ENCODE assay signal across 8 cellular contexts in the genomic region with DNA sequence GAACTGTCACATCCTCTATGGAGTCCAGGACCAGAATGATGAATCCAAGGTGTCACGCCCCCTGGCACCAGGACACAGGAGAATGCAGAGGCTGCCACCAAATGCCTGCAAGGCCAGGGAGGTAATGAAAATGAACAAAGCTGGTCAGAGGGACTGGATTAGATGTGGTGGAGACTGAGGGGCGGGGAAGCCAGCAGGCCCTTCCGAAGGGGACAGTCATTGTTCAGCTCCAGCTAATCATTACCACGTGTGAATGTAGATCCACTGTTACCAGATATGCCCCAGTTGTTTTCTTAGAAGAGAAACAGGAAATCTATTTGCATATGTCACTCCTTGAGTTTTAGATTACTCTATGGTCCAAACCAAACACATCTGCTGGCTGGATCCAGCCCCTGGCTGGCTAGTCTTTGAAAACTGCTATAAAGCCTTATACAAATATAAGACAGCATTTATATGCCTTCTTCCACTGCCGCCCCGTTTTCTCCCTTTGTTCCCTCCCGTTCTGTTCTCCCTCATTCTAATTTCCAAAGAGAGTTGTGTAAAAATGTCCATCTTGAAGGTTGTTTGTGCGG. TPM values are rescaled to one million over a fixed set of nuclear protein-coding genes. Genes with fewer than 3 reads are reported as not detected.
DNase-seq lines count a peak whose midpoint lies in the region; ATAC-seq and TF ChIP-seq lines count a peak whose summit lies in the region.

No MANE protein-coding gene starts in this region.

- BruUV-seq in Calu3 (replicated peaks; lab: Mats Ljungman, UMichigan): no TSS peak

- H3K9me3 Mint-ChIP-seq in Calu3 (ENCODE audit: low read depth, unreplicated experiment): peaks cover 3% of the 10 kb centered on the region
- no peaks in the 10 kb centered on the region for H3K9me3 Mint-ChIP-seq in activated CD8-positive, alpha-beta T cell treated with anti-CD3 and anti-CD28 coated beads, Interleukin-2, amount 10 ng/mL, durations not matched to agents 7 days and 5 days (ENCODE audit: insufficient read depth)

- POLR2A ChIA-PET in activated CD8-positive, alpha-beta T cell treated with anti-CD3 and anti-CD28 coated beads, Interleukin-2, amount 10 ng/mL, durations not matched to agents 7 days and 5 days (lab: Charles Lee): no interaction called here

- H3K27ac Mint-ChIP-seq in Calu3 (ENCODE audit: unreplicated experiment): peak overlapping the region; percentile 8
- H3K27ac Mint-ChIP-seq in activated CD8-positive, alpha-beta T cell treated with anti-CD3 and anti-CD28 coated beads, Interleukin-2, amount 10 ng/mL, durations not matched to agents 7 days and 5 days: no peak overlapping the region

- DNase-seq in Calu3 (peak; percentile 40), MG63 (peak; percentile 32), germinal center (ENCODE audit: low spot score) (peak; percentile 69), NCI-H1417 treated with DMSO at 0.1 percent for 48 hours (lab: John Stamatoyannopoulos, UW) (no peak), posterior vena cava (ENCODE audit: low spot score) (no peak), NK-92 (lab: John Stamatoyannopoulos, UW; ENCODE audit: unreplicated experiment) (no peak)
- no peak for DNase-seq in activated CD8-positive, alpha-beta T cell treated with anti-CD3 and anti-CD28 coated beads, Interleukin-2, amount 10 ng/mL, durations not matched to agents 7 days and 5 days

- H3K9me3 ChIP-seq in MG63: no peaks in the 10 kb centered on the region

- no peak overlapping the region for H3K4me3 Mint-ChIP-seq in Calu3 (ENCODE audit: low read depth, unreplicated experiment)
- H3K4me3 Mint-ChIP-seq in activated CD8-positive, alpha-beta T cell treated with anti-CD3 and anti-CD28 coated beads, Interleukin-2, amount 10 ng/mL, durations not matched to agents 7 days and 5 days: no peak overlapping the region

- no peaks in the 10 kb centered on the region for H3K27me3 Mint-ChIP-seq in Calu3 (ENCODE audit: unreplicated experiment)
- H3K27me3 Mint-ChIP-seq in activated CD8-positive, alpha-beta T cell treated with anti-CD3 and anti-CD28 coated beads, Interleukin-2, amount 10 ng/mL, durations not matched to agents 7 days and 5 days (ENCODE audit: low read depth): no peaks in the 10 kb centered on the region

- no peak overlapping the region for H3K4me3 ChIP-seq in MG63

- intact Hi-C loops in Calu3 (cut with micrococcal nuclease; ENCODE audit: unreplicated experiment) (no loop called here), posterior vena cava (cut with DNase I) (loop anchor here in 1 of 2 donors (5.0 kb wide), 2 partner anchors 349 to 571 kb away; no protein-coding TSS in a partner anchor)

- no peaks in the 10 kb centered on the region for H3K27me3 ChIP-seq in MG63

- H3K36me3 Mint-ChIP-seq in Calu3 (ENCODE audit: insufficient read depth, unreplicated experiment): peaks cover 12% of the 10 kb centered on the region
- no peaks in the 10 kb centered on the region for H3K36me3 Mint-ChIP-seq in activated CD8-positive, alpha-beta T cell treated with anti-CD3 and anti-CD28 coated beads, Interleukin-2, amount 10 ng/mL, durations not matched to agents 7 days and 5 days (ENCODE audit: low read depth)

- peak; percentile 82 for ATAC-seq in GM21367 (IDR thresholded peaks at IDR 0.05; ENCODE audit: unreplicated experiment)
- no peak for ATAC-seq in activated CD8-positive, alpha-beta T cell treated with anti-CD3 and anti-CD28 coated beads, Interleukin-2, amount 10 ng/mL, durations not matched to agents 7 days and 5 days

- TF ChIP-seq CTCF in Calu3 (IDR thresholded peaks at IDR 0.05; ENCODE audit: unreplicated experiment): no peak

- H3K36me3 ChIP-seq in MG63: no peaks in the 10 kb centered on the region

- H3K4me1 Mint-ChIP-seq in Calu3 (ENCODE audit: low read depth, unreplicated experiment): peaks cover 70% of the 10 kb centered on the region
- no peaks in the 10 kb centered on the region for H3K4me1 Mint-ChIP-seq in activated CD8-positive, alpha-beta T cell treated with anti-CD3 and anti-CD28 coated beads, Interleukin-2, amount 10 ng/mL, durations not matched to agents 7 days and 5 days (ENCODE audit: low read depth)

- CTCF ChIA-PET in Calu3 (lab: Charles Lee): interaction anchor here (0.9 to 2.5 kb wide), 2 partner anchors 37 to 64 kb away, joined by 3 to 7 read pairs; no protein-coding TSS in a partner anchor
- CTCF ChIA-PET in activated CD8-positive, alpha-beta T cell treated with anti-CD3 and anti-CD28 coated beads, Interleukin-2, amount 10 ng/mL, durations not matched to agents 7 days and 5 days (lab: Charles Lee): no interaction called here

RNA-seq across cellular contexts. Expression of gene CRYM, which starts 14.4 kb away (rescaled TPM):
- total RNA-seq in Calu3 (2022): 4.1 and 7.2 TPM in 2 replicates
- not detected in 2 replicates for total RNA-seq in MG63 (2014; rRNA removed; shearing (Covaris generic); ENCODE audit: low replicate concordance)
- 1 to 10 TPM in 1 of 2 donors, under 1 TPM in 1; 0.93 to 1.0 TPM for total RNA-seq in posterior vena cava
- total RNA-seq in activated CD8-positive, alpha-beta T cell treated with anti-CD3 and anti-CD28 coated beads, Interleukin-2, amount 10 ng/mL, durations not matched to agents 7 days and 5 days: not detected

RNA-seq across cellular contexts. Expression of gene ANKS4B, which starts 30.2 kb away (rescaled TPM):
- 3.2 and 5.5 TPM in 2 replicates for total RNA-seq in Calu3 (2022)
- not detected in 2 replicates for total RNA-seq in MG63 (2014; rRNA removed; shearing (Covaris generic); ENCODE audit: low replicate concordance)
- total RNA-seq in posterior vena cava: not detected
- not detected for total RNA-seq in activated CD8-positive, alpha-beta T cell treated with anti-CD3 and anti-CD28 coated beads, Interleukin-2, amount 10 ng/mL, durations not matched to agents 7 days and 5 days

RNA-seq across cellular contexts. Expression of gene ZP2, which starts 52.4 kb away (rescaled TPM):
- not detected in 2 replicates for total RNA-seq in Calu3 (2022)
- not detected in 2 replicates for total RNA-seq in MG63 (2014; rRNA removed; shearing (Covaris generic); ENCODE audit: low replicate concordance)
- not detected for total RNA-seq in posterior vena cava
- total RNA-seq in activated CD8-positive, alpha-beta T cell treated with anti-CD3 and anti-CD28 coated beads, Interleukin-2, amount 10 ng/mL, durations not matched to agents 7 days and 5 days: not detected

Comparison
In these comparisons a context has a peak if more than half of its experiments do, and no peak if none do; other contexts are left out.
1. DNase-seq: peak in Calu3 (single experiment), MG63 (single experiment) and germinal center (single experiment); none in NCI-H1417 treated with DMSO at 0.1 percent for 48 hours (single experiment), posterior vena cava (single experiment), NK-92 (single experiment) and activated CD8-positive, alpha-beta T cell treated with anti-CD3 and anti-CD28 coated beads, Interleukin-2, amount 10 ng/mL, durations not matched to agents 7 days and 5 days (single experiment).